ENCODE assay signal across 16 cellular contexts in the genomic region with DNA sequence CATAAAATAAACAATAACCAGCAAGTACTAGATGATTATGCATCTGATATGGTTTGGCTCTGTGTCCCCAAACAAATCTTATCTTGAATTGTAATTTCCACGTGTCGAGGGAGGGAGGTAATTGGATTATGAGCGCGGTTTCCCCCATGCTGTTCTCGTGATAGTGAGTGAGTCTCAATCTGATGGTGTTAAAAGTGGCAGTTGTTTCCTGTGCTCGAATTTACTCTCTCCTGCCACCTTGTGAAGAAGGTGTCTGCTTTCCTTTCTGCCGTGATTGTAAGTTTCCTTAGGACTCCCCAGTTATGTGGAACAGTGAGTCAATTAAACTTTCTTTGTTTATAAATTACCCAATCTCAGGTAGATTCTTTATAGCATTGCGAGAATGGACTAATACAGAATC. TPM values are rescaled to one million over a fixed set of nuclear protein-coding genes. Genes with fewer than 3 reads are reported as not detected.
DNase-seq lines count a peak whose midpoint lies in the region; ATAC-seq and TF ChIP-seq lines count a peak whose summit lies in the region.
"Had no signal": no experiment of that assay in that cellular context is flagged by ENCODE, and none has a peak within 500 bp of the region (broad histone marks: within the 10 kb centered on the region; RNA-seq: fewer than 3 reads in every experiment).

No MANE protein-coding gene starts in this region.

- intact Hi-C loops in OCI-LY7 (cut with micrococcal nuclease; ENCODE audit: unreplicated experiment) (no loop called here), colonic mucosa (cut with DNase I) (no loop called here)

- no peaks in the 10 kb centered on the region; the same call in 2 of the 3 replicates for H3K4me1 Mint-ChIP-seq in GM23338
- no peaks in the 10 kb centered on the region for H3K4me1 Mint-ChIP-seq in neural progenitor cell

- peak; percentile 16 for DNase-seq in GM23338 (ENCODE audit: low spot score)
- DNase-seq in OCI-LY7 (ENCODE audit: low spot score), result no peak
- no peak for DNase-seq in choroid plexus epithelial cell (ENCODE audit: low read depth)
- no peak for DNase-seq in neural progenitor cell (ENCODE audit: low spot score)
- DNase-seq in osteoblast (ENCODE audit: insufficient read length, low spot score, missing footprints), result no peak
- DNase-seq in cerebellum (ENCODE audit: low spot score), result no peak
- no peak for DNase-seq in colonic mucosa
- DNase-seq: BE2C, COR-L47, DND-41, GDM1, H7, IMR-90 had no signal

- peak; percentile 33; the same call in 2 of the 3 replicates for ATAC-seq in GM23338
- ATAC-seq: CD8-positive, alpha-beta T cell had no signal

- no peaks in the 10 kb centered on the region; the same call in 1 of the 2 replicates for H3K27me3 ChIP-seq in GM23338 (ENCODE audit: insufficient read depth)
- no peaks in the 10 kb centered on the region for H3K27me3 ChIP-seq in neural progenitor cell
- no peaks in the 10 kb centered on the region for H3K27me3 ChIP-seq in osteoblast (ENCODE audit: insufficient read depth, low read length)
- no peaks in the 10 kb centered on the region for H3K27me3 ChIP-seq in colonic mucosa
- H3K27me3 ChIP-seq: BE2C had no signal

- H3K27ac ChIP-seq in GM23338 (ENCODE audit: low read depth) (no peak overlapping the region), OCI-LY7 (ENCODE audit: low read depth, low read length, poor library complexity, severe bottlenecking) (no peak overlapping the region), neural progenitor cell (no peak overlapping the region), osteoblast (ENCODE audit: low read depth, low read length) (no peak overlapping the region), colonic mucosa (no peak overlapping the region)
- H3K27ac ChIP-seq: C4-2B had no signal

- peaks cover 2% of the 10 kb centered on the region for H3K27me3 Mint-ChIP-seq in GM23338 (ENCODE audit: insufficient read depth, low read depth, poor library complexity)
- no peaks in the 10 kb centered on the region for H3K27me3 Mint-ChIP-seq in neural progenitor cell (ENCODE audit: insufficient read depth, low read depth)

- TF ChIP-seq CTCF in GM23338 (conservative IDR thresholded peaks at IDR 0.05; ENCODE audit: low read depth in 2 of 2), result peak; percentile 15 to 40; a peak in 3 of 4 replicates
- 0 out of 2 replicates have a peak, but pooled peaks have one; percentile 14 for TF ChIP-seq CTCF in OCI-LY7 (conservative IDR thresholded peaks at IDR 0.05; ENCODE audit: low read length)
- TF ChIP-seq CTCF in choroid plexus epithelial cell (conservative IDR thresholded peaks at IDR 0.05; ENCODE audit: low read depth, low read length), result peak; percentile 30
- peak; percentile 12 for TF ChIP-seq CTCF in neural progenitor cell (IDR thresholded peaks at IDR 0.05)
- no peak for TF ChIP-seq CTCF in osteoblast (IDR thresholded peaks at IDR 0.05; ENCODE audit: extremely low read depth, low read depth, low read length)
- TF ChIP-seq CTCF in colonic mucosa (IDR thresholded peaks at IDR 0.05), result no peak

- no peaks in the 10 kb centered on the region; the same call in 2 of the 3 replicates for H3K9me3 Mint-ChIP-seq in GM23338
- no peaks in the 10 kb centered on the region for H3K9me3 Mint-ChIP-seq in neural progenitor cell
- H3K9me3 Mint-ChIP-seq: CD8-positive, alpha-beta T cell had no signal

- H3K9ac ChIP-seq in neural progenitor cell (no peak overlapping the region), colonic mucosa (ENCODE audit: low read depth in 2 of 2, low read length in 2 of 2) (no peak overlapping the region)

- no peak overlapping the region for H3K4me3 Mint-ChIP-seq in GM23338
- no peak overlapping the region for H3K4me3 Mint-ChIP-seq in neural progenitor cell
- H3K4me3 Mint-ChIP-seq: CD8-positive, alpha-beta T cell had no signal

- H3K4me3 ChIP-seq in GM23338, result no peak overlapping the region
- H3K4me3 ChIP-seq in OCI-LY7 (ENCODE audit: low read depth, low read length, poor library complexity, severe bottlenecking), result no peak overlapping the region
- no peak overlapping the region for H3K4me3 ChIP-seq in choroid plexus epithelial cell (ENCODE audit: low read depth, low read length)
- H3K4me3 ChIP-seq in neural progenitor cell, result no peak overlapping the region
- no peak overlapping the region for H3K4me3 ChIP-seq in osteoblast (ENCODE audit: insufficient read depth, low read length)
- H3K4me3 ChIP-seq in colonic mucosa, result no peak overlapping the region

- H4K20me1 ChIP-seq in GM23338 (replicated peaks; ENCODE audit: insufficient read depth), result no peaks in the 10 kb centered on the region
- H4K20me1 ChIP-seq in OCI-LY7 (ENCODE audit: insufficient read depth, low read length), result no peaks in the 10 kb centered on the region
- H4K20me1 ChIP-seq in neural progenitor cell (ENCODE audit: low read depth), result no peaks in the 10 kb centered on the region
- no peaks in the 10 kb centered on the region for H4K20me1 ChIP-seq in osteoblast (ENCODE audit: insufficient read depth, low read length)

- H3K79me2 ChIP-seq in GM23338 (replicated peaks; ENCODE audit: insufficient read depth) (no peaks in the 10 kb centered on the region), OCI-LY7 (ENCODE audit: insufficient read depth, low read depth, low read length) (no peaks in the 10 kb centered on the region), neural progenitor cell (ENCODE audit: low read depth) (no peaks in the 10 kb centered on the region), osteoblast (ENCODE audit: insufficient read depth, low read length) (no peaks in the 10 kb centered on the region)

- no TSS peak for BruUV-seq in OCI-LY7 (replicated peaks; lab: Mats Ljungman, UMichigan)

- H3K4me1 ChIP-seq in GM23338 (ENCODE audit: insufficient read depth) (no peaks in the 10 kb centered on the region), OCI-LY7 (ENCODE audit: insufficient read depth, low read length, poor library complexity, severe bottlenecking) (no peaks in the 10 kb centered on the region), neural progenitor cell (no peaks in the 10 kb centered on the region), osteoblast (ENCODE audit: insufficient read depth, low read length) (no peaks in the 10 kb centered on the region), colonic mucosa (no peaks in the 10 kb centered on the region)
- H3K4me1 ChIP-seq: BE2C had no signal

- H3K9me3 ChIP-seq in OCI-LY7 (ENCODE audit: low read length) (no peaks in the 10 kb centered on the region), neural progenitor cell (ENCODE audit: low read depth) (no peaks in the 10 kb centered on the region), osteoblast (ENCODE audit: low read depth, low read length) (no peaks in the 10 kb centered on the region), colonic mucosa (no peaks in the 10 kb centered on the region)
- H3K9me3 ChIP-seq: BE2C had no signal

- H3F3A ChIP-seq in GM23338 (replicated peaks; ENCODE audit: low read depth) (no peaks in the 10 kb centered on the region), neural progenitor cell (ENCODE audit: low read depth) (no peaks in the 10 kb centered on the region)

- POLR2A ChIA-PET in OCI-LY7 (lab: Charles Lee), result no interaction called here

- no peaks in the 10 kb centered on the region for H3K9me2 ChIP-seq in GM23338 (ENCODE audit: insufficient read depth)
- no peaks in the 10 kb centered on the region for H3K9me2 ChIP-seq in OCI-LY7 (ENCODE audit: insufficient read depth, low read length)

- H3K4me2 ChIP-seq in GM23338 (no peak overlapping the region), OCI-LY7 (ENCODE audit: low read length) (no peak overlapping the region), neural progenitor cell (no peak overlapping the region), osteoblast (ENCODE audit: insufficient read depth, low read length) (no peak overlapping the region)

- H3K36me3 ChIP-seq in GM23338 (ENCODE audit: insufficient read depth) (no peaks in the 10 kb centered on the region), OCI-LY7 (ENCODE audit: insufficient read depth, low read length) (no peaks in the 10 kb centered on the region), neural progenitor cell (no peaks in the 10 kb centered on the region), osteoblast (ENCODE audit: insufficient read depth, low read length) (no peaks in the 10 kb centered on the region), colonic mucosa (no peaks in the 10 kb centered on the region)
- H3K36me3 ChIP-seq: BE2C had no signal

- H2AFZ ChIP-seq in GM23338, result no peak overlapping the region
- no peak overlapping the region for H2AFZ ChIP-seq in OCI-LY7 (ENCODE audit: low read length)
- no peak overlapping the region for H2AFZ ChIP-seq in neural progenitor cell (replicated peaks)
- no peak overlapping the region for H2AFZ ChIP-seq in osteoblast (ENCODE audit: low read length)

- H3K27ac Mint-ChIP-seq in GM23338 (no peak overlapping the region), neural progenitor cell (no peak overlapping the region)
- H3K27ac Mint-ChIP-seq: CD8-positive, alpha-beta T cell had no signal

- H3K36me3 Mint-ChIP-seq in GM23338 (ENCODE audit: low read depth), result no peaks in the 10 kb centered on the region
- no peaks in the 10 kb centered on the region for H3K36me3 Mint-ChIP-seq in neural progenitor cell
- H3K36me3 Mint-ChIP-seq: CD8-positive, alpha-beta T cell had no signal

- CTCF ChIA-PET in OCI-LY7 (lab: Charles Lee; ENCODE audit: unreplicated experiment), result no interaction called here

RNA-seq across cellular contexts. Expression of a gene that starts 15.1 kb away (rescaled TPM):
- total RNA-seq in GM23338 (2014; rRNA removed; shearing (Covaris generic)), result 34.0 and 38.2 TPM in 2 replicates
- 43.9 and 61.3 TPM in 2 replicates for polyA plus RNA-seq in GM23338 (2016; fragmentation: Nextera tagmentation; extraction: Ambion mirVana)
- total RNA-seq in OCI-LY7 (2014; rRNA removed; shearing (Covaris generic)), result 0.28 and 0.36 TPM in 2 replicates
- total RNA-seq in OCI-LY7 (2022) (0.41 TPM in 1 of 2 replicates, not detected in the other), neural progenitor cell (ENCODE audit: low replicate concordance) (110 and 126 TPM in 2 replicates), osteoblast (7.6 and 10.6 TPM in 2 replicates), cerebellum (137 TPM), colonic mucosa (1 to 10 TPM; 4.4 to 8.5 TPM)
- total RNA-seq: IMR-90 had no signal
- polyA plus RNA-seq: AG04450, IMR-90 had no signal

Comparison
In these comparisons a context has a peak if more than half of its experiments do, and no peak if none do; other contexts are left out.
1. CTCF ChIP-seq: peak in GM23338 (2 of 2), OCI-LY7 (single experiment), choroid plexus epithelial cell (single experiment) and neural progenitor cell (single experiment); none in osteoblast (single experiment) and colonic mucosa (single experiment).